27 cellular contexts compared by ENCODE assay signal in genomic region chr11:27085115-27085514, GRCh38. TPM values are rescaled to one million over a fixed set of nuclear protein-coding genes. Genes with fewer than 3 reads are reported as not detected.
DNase-seq lines count a peak whose midpoint lies in the region; FAIRE-seq and TF ChIP-seq lines count a peak whose summit lies in the region.
"Had no signal": no experiment of that assay in that cellular context is flagged by ENCODE, and none has a peak within 500 bp of the region (broad histone marks: within the 10 kb centered on the region; RNA-seq: fewer than 3 reads in every experiment).

No MANE protein-coding gene starts in this region.

- H3K27ac ChIP-seq in OCI-LY1 (ENCODE audit: low read depth, low read length, poor library complexity, severe bottlenecking) (peak overlapping the region; percentile 48), mesenchymal stem cell (ENCODE audit: low read length, poor library complexity, severe bottlenecking) (peak overlapping the region; percentile 87), thyroid gland (peak overlapping the region in 2 of 3 donors; percentile 52 to 60), ovary (no peak overlapping the region), colonic mucosa (no peak overlapping the region)
- H3K27ac ChIP-seq: A549 had no signal

- H2BK15ac ChIP-seq in mesenchymal stem cell (ENCODE audit: low read depth, poor library complexity, severe bottlenecking): no peak overlapping the region

- TF ChIP-seq POLR2A in thyroid gland (IDR thresholded peaks at IDR 0.05): no peak
- TF ChIP-seq POLR2A in ovary (IDR thresholded peaks at IDR 0.05): no peak

- no peak overlapping the region for H4K91ac ChIP-seq in mesenchymal stem cell (ENCODE audit: low read length)

- TF ChIP-seq EP300 in ovary (IDR thresholded peaks at IDR 0.05): no peak

- H3K4me1 ChIP-seq in OCI-LY1 (ENCODE audit: insufficient read depth, low read length, severe bottlenecking) (peaks cover 41% of the 10 kb centered on the region), mesenchymal stem cell (ENCODE audit: control insufficient read depth, insufficient read depth, low read depth, low read length) (peaks cover 5% of the 10 kb centered on the region), thyroid gland (peaks cover 22 to 32% of the 10 kb centered on the region in 2 donors), ovary (ENCODE audit: insufficient read depth) (peaks cover 2% of the 10 kb centered on the region), colonic mucosa (no peaks in the 10 kb centered on the region)
- H3K4me1 ChIP-seq: A549, HAP-1 had no signal

- no peak overlapping the region for H2BK120ac ChIP-seq in mesenchymal stem cell (ENCODE audit: low read depth, low read length)

- H2AFZ ChIP-seq in OCI-LY1 (ENCODE audit: low read length) (no peak overlapping the region), mesenchymal stem cell (ENCODE audit: low read depth, low read length) (no peak overlapping the region)

- H3K27me3 ChIP-seq in OCI-LY1 (ENCODE audit: insufficient read depth, low read length) (no peaks in the 10 kb centered on the region), bronchial epithelial cell (ENCODE audit: control insufficient read depth, insufficient read depth, low read length) (no peaks in the 10 kb centered on the region), mesenchymal stem cell (ENCODE audit: control insufficient read depth in 1 of 2, insufficient read depth in 1 of 2, low read length in 2 of 2) (no peaks in the 10 kb centered on the region), thyroid gland (no peaks in the 10 kb centered on the region), ovary (no peaks in the 10 kb centered on the region), colonic mucosa (no peaks in the 10 kb centered on the region)

- H3K9ac ChIP-seq in OCI-LY1 (ENCODE audit: low read length) (no peak overlapping the region), mesenchymal stem cell (ENCODE audit: low read length) (no peak overlapping the region), colonic mucosa (ENCODE audit: low read depth in 2 of 2, low read length in 2 of 2) (no peak overlapping the region)

- no peak overlapping the region for H3K18ac ChIP-seq in mesenchymal stem cell (ENCODE audit: low read depth in 1 of 2, low read length in 2 of 2)

- H3K4ac ChIP-seq in mesenchymal stem cell (ENCODE audit: low read depth in 1 of 2, low read length in 2 of 2): no peak overlapping the region

- H3F3A ChIP-seq in OCI-LY1 (ENCODE audit: insufficient read depth, low read length): no peaks in the 10 kb centered on the region

- intact Hi-C loops in thyroid gland (cut with DNase I) (no loop called here), ovary (cut with DNase I) (no loop called here), colonic mucosa (cut with DNase I) (no loop called here)

- no peak overlapping the region for H2BK12ac ChIP-seq in mesenchymal stem cell (ENCODE audit: low read length in 2 of 2)

- FAIRE-seq in bronchial epithelial cell (lab: Jason Lieb, UNC) (no peak), D721Med (lab: Jason Lieb, UNC) (no peak)
- FAIRE-seq: A549, GM12878, HTR-8/SVneo had no signal

- H4K8ac ChIP-seq in mesenchymal stem cell (ENCODE audit: low read length): no peak overlapping the region

- H3K4me3 ChIP-seq in OCI-LY1 (ENCODE audit: low read depth, low read length, poor library complexity, severe bottlenecking): no peak overlapping the region
- H3K4me3 ChIP-seq in bronchial epithelial cell (ENCODE audit: low read depth, low read length): no peak overlapping the region
- no peak overlapping the region for H3K4me3 ChIP-seq in mesenchymal stem cell (ENCODE audit: insufficient read depth in 1 of 2, low read depth in 1 of 2, low read length in 2 of 2)
- no peak overlapping the region for H3K4me3 ChIP-seq in thyroid gland (replicated peaks in 1 of 3)
- no peak overlapping the region for H3K4me3 ChIP-seq in ovary
- H3K4me3 ChIP-seq in colonic mucosa: no peak overlapping the region
- H3K4me3 ChIP-seq: A549, GM12878, HAP-1 had no signal

- no peak overlapping the region for H3K23ac ChIP-seq in mesenchymal stem cell (ENCODE audit: low read length in 2 of 2)

- H4K20me1 ChIP-seq in OCI-LY1 (ENCODE audit: insufficient read depth, low read length): no peaks in the 10 kb centered on the region

- H2AK5ac ChIP-seq in mesenchymal stem cell (ENCODE audit: low read length, severe bottlenecking): no peak overlapping the region

- H3K79me1 ChIP-seq in mesenchymal stem cell (replicated peaks; ENCODE audit: low read length, poor library complexity, severe bottlenecking): no peaks in the 10 kb centered on the region

- peak overlapping the region; percentile 93 for H2BK5ac ChIP-seq in mesenchymal stem cell (ENCODE audit: low read depth, low read length, poor library complexity, severe bottlenecking)

- H3K9me3 ChIP-seq in OCI-LY1 (ENCODE audit: low read length) (0 out of 2 replicates have a peak, but pooled peaks cover 3% of the 10 kb centered on the region), mesenchymal stem cell (ENCODE audit: control insufficient read depth, low read length) (peaks cover 4% of the 10 kb centered on the region), thyroid gland (no peaks in the 10 kb centered on the region), ovary (no peaks in the 10 kb centered on the region), colonic mucosa (no peaks in the 10 kb centered on the region)
- H3K9me3 ChIP-seq: A549, HAP-1 had no signal

- H3K9me2 ChIP-seq in OCI-LY1 (ENCODE audit: low read depth, low read length): no peaks in the 10 kb centered on the region

- H3K36me3 ChIP-seq in OCI-LY1 (ENCODE audit: insufficient read depth, low read length) (peaks cover 87% of the 10 kb centered on the region), bronchial epithelial cell (ENCODE audit: control insufficient read depth, insufficient read depth, low read length) (no peaks in the 10 kb centered on the region), mesenchymal stem cell (ENCODE audit: control insufficient read depth in 1 of 2, insufficient read depth in 2 of 2, low read depth in 1 of 2, low read length in 2 of 2) (no peaks in the 10 kb centered on the region), thyroid gland (no peaks in the 10 kb centered on the region), ovary (no peaks in the 10 kb centered on the region), colonic mucosa (no peaks in the 10 kb centered on the region)
- H3K36me3 ChIP-seq: HAP-1 had no signal

- H3K4me2 ChIP-seq in OCI-LY1 (ENCODE audit: low read length) (no peak overlapping the region), mesenchymal stem cell (ENCODE audit: low read length, poor library complexity, severe bottlenecking) (no peak overlapping the region)
- H3K4me2 ChIP-seq: A549 had no signal

- no peaks in the 10 kb centered on the region for H3K79me2 ChIP-seq in OCI-LY1 (ENCODE audit: insufficient read depth, low read length)

- no peak for TF ChIP-seq CTCF in OCI-LY1 (IDR thresholded peaks at IDR 0.05; ENCODE audit: low read length)
- no peak for TF ChIP-seq CTCF in bronchial epithelial cell (IDR thresholded peaks at IDR 0.05; ENCODE audit: insufficient read depth, low read length, severe bottlenecking)
- TF ChIP-seq CTCF in thyroid gland (IDR thresholded peaks at IDR 0.05): no peak
- no peak for TF ChIP-seq CTCF in ovary (IDR thresholded peaks at IDR 0.05)
- TF ChIP-seq CTCF in colonic mucosa (IDR thresholded peaks at IDR 0.05): no peak
- TF ChIP-seq CTCF in D721Med (IDR thresholded peaks at IDR 0.05; ENCODE audit: insufficient read depth, missing control alignments): no peak

- peak; percentile 72 for DNase-seq in bronchial epithelial cell (ENCODE audit: low read depth)
- DNase-seq in mesenchymal stem cell: no peak
- DNase-seq in thyroid gland: no peak
- DNase-seq in ovary: no peak
- DNase-seq in colonic mucosa: no peak
- DNase-seq in D721Med (ENCODE audit: insufficient read length, low spot score): no peak
- DNase-seq: Calu3; CD4-positive, alpha-beta memory T cell; DMS53; Karpas-422; MM.1S; NCI-H1092 treated with DMSO at 0.1 percent for 48 hours; NCI-H146; NCI-H2029 treated with DMSO at 0.1 percent for 48 hours; NCI-H2171; NCI-H748 treated with DMSO at 0.1 percent for 48 hours; NK-92 treated with Interleukin-12 subunit alpha and Interleukin-12 subunit beta, amount 100 ng/mL, for 24 hours; SIG-M5 had no signal

- 100% methylated on average over 1 of the region's 1 CpG for WGBS in mesenchymal stem cell
- WGBS in thyroid gland, 2 donors: 87 to 89% methylated on average over 1 of the region's 1 CpG
- WGBS in ovary, 3 donors: 62 to 91% (median 78%) methylated on average over 1 of the region's 1 CpG

- H3K14ac ChIP-seq in mesenchymal stem cell (ENCODE audit: low read length in 2 of 2): no peak overlapping the region

RNA-seq across cellular contexts. Expression of gene BBOX1, which starts 44.5 kb away (rescaled TPM):
- total RNA-seq in bronchial epithelial cell (1.3 and 5.6 TPM in 2 replicates), thyroid gland (10 to 100 TPM; 13.3 to 45.1 (median 28.5) TPM), ovary (1 to 10 TPM in 1 of 7 donors, under 1 TPM in 3, not detected in 3; 0.25 to 2.3 (median 0.80) TPM), colonic mucosa (not detected)
- polyA plus RNA-seq in mesenchymal stem cell (2013, experiment 1 of 2): 0.06 TPM
- polyA plus RNA-seq in mesenchymal stem cell (2013, experiment 2 of 2): 0.10 TPM
- under 1 TPM; 0.04 to 0.37 TPM for polyA plus RNA-seq in ovary
- total RNA-seq: Calu3; CD4-positive, alpha-beta memory T cell; GM12878; NCI-H460; OCI-LY7 had no signal
- polyA plus RNA-seq: A549; BJ; CD4-positive, alpha-beta memory T cell; IgD-negative memory B cell had no signal

Comparison
In these comparisons a context has a peak if more than half of its experiments do, and no peak if none do; other contexts are left out.
1. H3K27ac ChIP-seq: peak in OCI-LY1 (single experiment), mesenchymal stem cell (single experiment) and thyroid gland (2 of 3); none in ovary (0 of 2) and colonic mucosa (single experiment).